10 cellular contexts compared by ENCODE assay signal in genomic region chr2:131035112-131035825, GRCh38. TPM values are rescaled to one million over a fixed set of nuclear protein-coding genes. Genes with fewer than 3 reads are reported as not detected.
DNase-seq lines count a peak whose midpoint lies in the region; ATAC-seq and TF ChIP-seq lines count a peak whose summit lies in the region.
"Had no signal": no experiment of that assay in that cellular context is flagged by ENCODE, and none has a peak within 500 bp of the region (broad histone marks: within the 10 kb centered on the region; RNA-seq: fewer than 3 reads in every experiment).

No MANE protein-coding gene starts in this region.

- peak overlapping the region; percentile 79 for H3K9ac ChIP-seq in adipocyte (ENCODE audit: low read length)

- peak; percentile 41 for ATAC-seq in stimulated activated naive CD8-positive, alpha-beta T cell treated with anti-CD3 and anti-CD28 coated beads, Interleukin-15, amount 100 ng/mL, for 72 hours

- peak; percentile 56 for DNase-seq in NCI-H2227 (lab: John Stamatoyannopoulos, UW; ENCODE audit: unreplicated experiment)
- no peak for DNase-seq in NCI-H2227 treated with DMSO at 0.1 percent for 48 hours (lab: John Stamatoyannopoulos, UW)
- peak; percentile 38 for DNase-seq in adipocyte (ENCODE audit: low read depth)
- DNase-seq in kidney epithelial cell (ENCODE audit: low read depth) = no peak
- no peak for DNase-seq in stimulated activated naive CD8-positive, alpha-beta T cell treated with anti-CD3 and anti-CD28 coated beads, Interleukin-15, amount 100 ng/mL, for 72 hours
- no peak for DNase-seq in globus pallidus (ENCODE audit: low spot score)
- no peak for DNase-seq in activated gamma-delta T cell (lab: John Stamatoyannopoulos, UW)
- no peak for DNase-seq in NCI-H446 (lab: John Stamatoyannopoulos, UW)
- DNase-seq: ACHN; stimulated activated CD4-positive, alpha-beta T cell treated with anti-CD3 and anti-CD28 coated beads, Interleukin-1b, Interleukin-23, amount 100 ng/mL, for 48 hours had no signal

- H3K36me3 ChIP-seq in adipocyte (ENCODE audit: control insufficient read depth, insufficient read depth, low read length, severe bottlenecking) (no peaks in the 10 kb centered on the region), kidney epithelial cell (ENCODE audit: control insufficient read depth, insufficient read depth, low read length) (no peaks in the 10 kb centered on the region)

- H3K4me3 Mint-ChIP-seq in stimulated activated naive CD8-positive, alpha-beta T cell treated with anti-CD3 and anti-CD28 coated beads, Interleukin-15, amount 100 ng/mL, for 72 hours = peak overlapping the region; percentile 73 to 83

- H3K9me3 ChIP-seq in adipocyte (ENCODE audit: control insufficient read depth, low read length) = no peaks in the 10 kb centered on the region

- peaks cover 23% of the 10 kb centered on the region for H3K27me3 Mint-ChIP-seq in stimulated activated naive CD8-positive, alpha-beta T cell treated with anti-CD3 and anti-CD28 coated beads, Interleukin-15, amount 100 ng/mL, for 72 hours

- peaks cover 54% of the 10 kb centered on the region for H3K4me1 Mint-ChIP-seq in stimulated activated naive CD8-positive, alpha-beta T cell treated with anti-CD3 and anti-CD28 coated beads, Interleukin-15, amount 100 ng/mL, for 72 hours

- H3K4me1 ChIP-seq in adipocyte (ENCODE audit: control insufficient read depth, insufficient read depth, low read length) = peaks cover 12% of the 10 kb centered on the region

- H3K27ac Mint-ChIP-seq in stimulated activated naive CD8-positive, alpha-beta T cell treated with anti-CD3 and anti-CD28 coated beads, Interleukin-15, amount 100 ng/mL, for 72 hours = peak overlapping the region in 1 of 2 donors; percentile 59

- TF ChIP-seq CTCF in kidney epithelial cell (IDR thresholded peaks at IDR 0.05; ENCODE audit: insufficient read depth, low read length, poor library complexity, severe bottlenecking) = no peak

- H3K4me3 ChIP-seq in adipocyte (ENCODE audit: low read length) (peak overlapping the region; percentile 78), kidney epithelial cell (ENCODE audit: low read depth, low read length) (peak overlapping the region; percentile 16)

- no peaks in the 10 kb centered on the region for H3K9me3 Mint-ChIP-seq in stimulated activated naive CD8-positive, alpha-beta T cell treated with anti-CD3 and anti-CD28 coated beads, Interleukin-15, amount 100 ng/mL, for 72 hours

- no peaks in the 10 kb centered on the region for H3K27me3 ChIP-seq in adipocyte (replicated peaks; ENCODE audit: control insufficient read depth, insufficient read depth, low read length)
- peaks cover 78% of the 10 kb centered on the region for H3K27me3 ChIP-seq in kidney epithelial cell (ENCODE audit: control insufficient read depth, insufficient read depth, low read length)

RNA-seq across cellular contexts. Expression of gene FAM168B, which starts 58.0 kb away (rescaled TPM):
- 161 and 177 TPM in 2 replicates for total RNA-seq in kidney epithelial cell

Comparison
In these comparisons a context has a peak if more than half of its experiments do, and no peak if none do; other contexts are left out.
1. DNase-seq: peak in NCI-H2227 (single experiment) and adipocyte (single experiment); none in NCI-H2227 treated with DMSO at 0.1 percent for 48 hours (single experiment), kidney epithelial cell (single experiment), stimulated activated naive CD8-positive, alpha-beta T cell treated with anti-CD3 and anti-CD28 coated beads, Interleukin-15, amount 100 ng/mL, for 72 hours (0 of 2), globus pallidus (single experiment), activated gamma-delta T cell (single experiment) and NCI-H446 (0 of 2).